ENCODE assay signal across 17 cellular contexts in the genomic region with DNA sequence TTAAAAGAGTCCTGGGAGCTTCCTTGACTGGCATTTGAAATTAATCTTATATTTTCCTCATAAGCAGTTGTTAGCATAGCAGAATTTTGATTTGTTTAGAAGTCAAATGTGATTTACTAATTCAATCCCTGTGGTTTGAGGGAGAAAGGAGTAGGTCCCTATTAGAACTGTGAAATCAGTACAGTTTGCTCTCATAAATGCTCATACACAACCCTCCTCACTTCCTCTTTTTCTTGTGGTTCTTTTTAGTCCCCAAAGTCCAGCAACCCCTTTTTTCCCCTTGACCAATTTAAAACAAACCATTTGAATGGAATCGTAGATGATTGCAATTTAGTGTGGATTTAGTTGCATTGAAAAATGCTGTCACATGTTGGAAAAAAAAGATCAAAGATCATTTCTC. TPM values are rescaled to one million over a fixed set of nuclear protein-coding genes. Genes with fewer than 3 reads are reported as not detected.
DNase-seq lines count a peak whose midpoint lies in the region; ATAC-seq, FAIRE-seq and TF ChIP-seq lines count a peak whose summit lies in the region.
"Had no signal": no experiment of that assay in that cellular context is flagged by ENCODE, and none has a peak within 500 bp of the region (broad histone marks: within the 10 kb centered on the region; RNA-seq: fewer than 3 reads in every experiment).

No MANE protein-coding gene starts in this region.

- no peak overlapping the region for H3K4me3 Mint-ChIP-seq in CD14-positive monocyte

- H3K4me1 Mint-ChIP-seq in CD14-positive monocyte: peaks cover 17% of the 10 kb centered on the region

- DNase-seq in GM12865 (ENCODE audit: low read depth) (peak; percentile 27), GM19239 (ENCODE audit: insufficient read length, low spot score) (no peak), CD14-positive monocyte (ENCODE audit: low spot score) (no peak), midbrain (lab: John Stamatoyannopoulos, UW) (no peak), cortex of kidney (lab: John Stamatoyannopoulos, UW) (no peak), NCI-H69 (lab: John Stamatoyannopoulos, UW) (no peak)
- DNase-seq: activated CD4-positive, CD25-positive, alpha-beta regulatory T cell treated with anti-CD3 and anti-CD28 coated beads, Interleukin-2, amount 50 U/mL, for 72 hours; activated T-cell treated with anti-CD3 and anti-CD28 coated beads, Interleukin-2, amount 50 U/mL, for 1 hour; cerebellar nuclear complex; GDM1; kidney glomerular epithelial cell; NCI-H446 had no signal

- peaks cover 6 to 12% (median 11%) of the 10 kb centered on the region in 7 donors for H3K9me3 Mint-ChIP-seq in CD14-positive monocyte

- intact Hi-C loops in CD14-positive monocyte (cut with micrococcal nuclease): no loop called here

- no peak overlapping the region for H3K27ac Mint-ChIP-seq in CD14-positive monocyte

- TF ChIP-seq CTCF in GM12865 (IDR thresholded peaks at IDR 0.05; ENCODE audit: insufficient read depth, low read depth, low read length, missing control alignments) (no peak), CD14-positive monocyte (IDR thresholded peaks at IDR 0.05) (no peak)

- peak; percentile 79 for FAIRE-seq in GM19239 (lab: Jason Lieb, UNC)
- FAIRE-seq: A549 had no signal

- ATAC-seq in HG02678 (IDR thresholded peaks at IDR 0.05; ENCODE audit: unreplicated experiment) (peak; percentile 70), HG03460 (IDR thresholded peaks at IDR 0.05; ENCODE audit: unreplicated experiment) (peak; percentile 68)
- ATAC-seq: A549, Panc1 had no signal

- H3K4me3 ChIP-seq in GM12865 (ENCODE audit: low read depth, low read length): no peak overlapping the region
- H3K4me3 ChIP-seq: A549, thoracic aorta had no signal

- H3K27me3 Mint-ChIP-seq in CD14-positive monocyte (ENCODE audit: low read depth in 3 of 3): no peaks in the 10 kb centered on the region

- peaks cover 14% of the 10 kb centered on the region in 2 donors for H3K36me3 Mint-ChIP-seq in CD14-positive monocyte

RNA-seq across cellular contexts. Expression of gene IFI44, which starts 9.2 kb away (rescaled TPM):
- polyA plus RNA-seq in CD14-positive monocyte: 10 to 100 TPM; 23.0 to 35.5 TPM

RNA-seq across cellular contexts. Expression of gene IFI44L, which starts 20.2 kb away (rescaled TPM):
- polyA plus RNA-seq in CD14-positive monocyte: 10 to 100 TPM in 1 of 2 donors, 1 to 10 TPM in 1; 8.6 to 11.0 TPM
